ENCODE assay signal across 22 cellular contexts in genomic region chr5:9294793-9295465, GRCh38.
"Had no signal": no experiment of that assay in that cellular context is flagged by ENCODE, and none has a peak within 500 bp of the region (broad histone marks: within the 10 kb centered on the region; RNA-seq: fewer than 3 reads in every experiment).

No MANE protein-coding gene starts in this region.

- ATAC-seq: effector memory CD8-positive, alpha-beta T cell; gastrocnemius medialis; lower lobe of right lung; natural killer cell treated with Interleukin-12 subunit alpha and Interleukin-12 subunit beta and Interleukin-15 and Interleukin-18, amount 100 ng/mL, for 72 hours; psoas muscle; right lobe of liver; stimulated activated effector memory CD8-positive, alpha-beta T cell treated with anti-CD3 and anti-CD28 coated beads, Interleukin-12 subunit alpha, Interleukin-12 subunit beta, amount 100 ng/mL, for 72 hours; upper lobe of right lung had no signal

- H3K4me1 ChIP-seq: esophagus muscularis mucosa, gastrocnemius medialis, left ventricle myocardium inferior, lower lobe of right lung, psoas muscle, right lobe of liver, tibial artery, upper lobe of right lung, vagina had no signal

- H3K4me3 ChIP-seq: esophagus muscularis mucosa, gastrocnemius medialis, left ventricle myocardium inferior, lower lobe of right lung, psoas muscle, right lobe of liver, tibial artery, upper lobe of right lung, vagina had no signal

- H3K9me3 Mint-ChIP-seq: mesothelial cell of epicardium had no signal

- H3K27me3 Mint-ChIP-seq: effector memory CD8-positive, alpha-beta T cell; memory B cell; natural killer cell treated with Interleukin-12 subunit alpha and Interleukin-12 subunit beta and Interleukin-15 and Interleukin-18, amount 100 ng/mL, for 72 hours; stimulated activated naive CD8-positive, alpha-beta T cell treated with anti-CD3 and anti-CD28 coated beads, Interleukin-15, Interleukin-2, amounts not matched to agents 100 ng/mL and 50 ng/mL, for 24 hours had no signal

- DNase-seq: effector memory CD8-positive, alpha-beta T cell; gastrocnemius medialis; glutamatergic neuron; immature natural killer cell; left ventricle myocardium inferior; lower lobe of right lung; occipital lobe; psoas muscle; retina; right lobe of liver; stimulated activated CD4-positive, alpha-beta T cell treated with anti-CD3 and anti-CD28 coated beads, Interleukin-4, amount 100 ng/mL, for 1 hour; stimulated activated CD8-positive, alpha-beta memory T cell treated with anti-CD3 and anti-CD28 coated beads, Interleukin-4, amount 100 ng/mL, for 48 hours; tibial artery; upper lobe of right lung had no signal

- H3K27ac Mint-ChIP-seq: immature natural killer cell; memory B cell; mesothelial cell of epicardium; natural killer cell treated with Interleukin-12 subunit alpha and Interleukin-12 subunit beta and Interleukin-15 and Interleukin-18, amount 100 ng/mL, for 72 hours; stimulated activated effector memory CD8-positive, alpha-beta T cell treated with anti-CD3 and anti-CD28 coated beads, Interleukin-12 subunit alpha, Interleukin-12 subunit beta, amount 100 ng/mL, for 72 hours; stimulated activated naive CD8-positive, alpha-beta T cell treated with anti-CD3 and anti-CD28 coated beads, Interleukin-15, Interleukin-2, amounts not matched to agents 100 ng/mL and 50 ng/mL, for 24 hours had no signal

- H3K4me3 Mint-ChIP-seq: effector memory CD8-positive, alpha-beta T cell; immature natural killer cell; memory B cell; mesothelial cell of epicardium; natural killer cell treated with Interleukin-12 subunit alpha and Interleukin-12 subunit beta and Interleukin-15 and Interleukin-18, amount 100 ng/mL, for 72 hours; stimulated activated effector memory CD8-positive, alpha-beta T cell treated with anti-CD3 and anti-CD28 coated beads, Interleukin-12 subunit alpha, Interleukin-12 subunit beta, amount 100 ng/mL, for 72 hours; stimulated activated naive CD8-positive, alpha-beta T cell treated with anti-CD3 and anti-CD28 coated beads, Interleukin-15, Interleukin-2, amounts not matched to agents 100 ng/mL and 50 ng/mL, for 24 hours had no signal

- H3K27me3 ChIP-seq: esophagus muscularis mucosa, gastrocnemius medialis, right lobe of liver, tibial artery, upper lobe of right lung, vagina had no signal

- H3K27ac ChIP-seq: epithelial cell of prostate, esophagus muscularis mucosa, gastrocnemius medialis, left ventricle myocardium inferior, lower lobe of right lung, psoas muscle, right lobe of liver, tibial artery, upper lobe of right lung, vagina had no signal

- H3K36me3 Mint-ChIP-seq: immature natural killer cell; memory B cell; mesothelial cell of epicardium; natural killer cell treated with Interleukin-12 subunit alpha and Interleukin-12 subunit beta and Interleukin-15 and Interleukin-18, amount 100 ng/mL, for 72 hours; stimulated activated effector memory CD8-positive, alpha-beta T cell treated with anti-CD3 and anti-CD28 coated beads, Interleukin-12 subunit alpha, Interleukin-12 subunit beta, amount 100 ng/mL, for 72 hours had no signal

- H3K36me3 ChIP-seq: esophagus muscularis mucosa, gastrocnemius medialis, left ventricle myocardium inferior, lower lobe of right lung, right lobe of liver, tibial artery, upper lobe of right lung, vagina had no signal

- H3K4me1 Mint-ChIP-seq: immature natural killer cell; memory B cell; mesothelial cell of epicardium; stimulated activated effector memory CD8-positive, alpha-beta T cell treated with anti-CD3 and anti-CD28 coated beads, Interleukin-12 subunit alpha, Interleukin-12 subunit beta, amount 100 ng/mL, for 72 hours had no signal

- H3K9me3 ChIP-seq: esophagus muscularis mucosa, gastrocnemius medialis, left ventricle myocardium inferior, lower lobe of right lung, psoas muscle, right lobe of liver, tibial artery, upper lobe of right lung, vagina had no signal
